Comparison of ENCODE assay signal across 8 cellular contexts in the genomic region with DNA sequence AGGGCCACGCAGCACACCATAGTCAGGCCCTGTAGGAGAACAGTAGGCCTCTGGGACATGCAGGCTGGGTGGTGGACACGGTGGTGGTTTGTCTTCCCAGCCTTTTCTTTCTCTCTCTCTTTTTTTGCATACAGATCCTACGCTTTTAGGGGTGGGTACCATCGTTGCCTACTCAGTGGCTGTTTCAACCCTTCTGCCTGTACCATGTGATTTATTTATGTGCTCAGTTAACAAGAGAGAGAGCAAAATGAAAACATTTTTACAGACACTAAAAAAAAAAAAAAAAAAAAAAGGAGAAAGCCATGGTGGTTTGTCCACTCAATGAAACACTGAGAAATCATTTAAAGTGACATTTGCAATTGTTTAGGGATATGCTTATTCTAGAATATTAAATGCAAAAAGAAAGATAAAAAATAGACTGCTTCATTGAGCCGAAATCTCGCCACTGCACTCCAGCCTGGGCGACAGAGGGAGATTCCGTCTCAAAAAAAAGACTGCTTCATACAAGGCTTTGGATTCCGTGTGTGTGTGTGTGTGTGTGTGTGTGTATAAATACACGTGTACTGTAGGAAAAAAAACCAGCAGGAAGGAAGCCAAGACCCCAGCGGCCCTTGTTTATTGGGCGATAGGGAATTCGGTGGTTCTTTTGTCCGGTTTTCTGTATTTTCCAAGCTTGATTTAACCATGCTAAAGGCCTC. TPM values are rescaled to one million over a fixed set of nuclear protein-coding genes. Genes with fewer than 3 reads are reported as not detected.
DNase-seq lines count a peak whose midpoint lies in the region; ATAC-seq, FAIRE-seq and TF ChIP-seq lines count a peak whose summit lies in the region.

No MANE protein-coding gene starts in this region.

- H3K9ac ChIP-seq in kidney (ENCODE audit: low read length in 2 of 2): peak overlapping the region; percentile 67 to 75

- no peak for TF ChIP-seq CTCF in kidney (IDR thresholded peaks at IDR 0.05; ENCODE audit: borderline replicate concordance, extremely low read depth, insufficient read depth)

- CTCF ChIA-PET in activated CD8-positive, alpha-beta memory T cell treated with anti-CD3 and anti-CD28 coated beads, Interleukin-2, amount 10 ng/mL, durations not matched to agents 7 days and 5 days (lab: Charles Lee): interaction anchor here (0.6 to 4.9 kb wide), 22 partner anchors 11 to 368 kb away, joined by 3 to 63 read pairs (median 4); a partner anchor contains a TSS

- peaks cover 58% of the 10 kb centered on the region for H3K4me1 Mint-ChIP-seq in activated CD8-positive, alpha-beta memory T cell treated with anti-CD3 and anti-CD28 coated beads, Interleukin-2, amount 10 ng/mL, durations not matched to agents 7 days and 5 days
- H3K4me1 Mint-ChIP-seq in stimulated activated naive CD8-positive, alpha-beta T cell treated with anti-CD3 and anti-CD28 coated beads, Interleukin-15, amount 100 ng/mL, for 72 hours: peaks cover 61% of the 10 kb centered on the region

- H3K9me3 ChIP-seq in kidney (ENCODE audit: control insufficient read depth in 1 of 2, low read length in 2 of 2): no peaks in the 10 kb centered on the region

- H3K4me1 ChIP-seq in kidney (ENCODE audit: control insufficient read depth in 1 of 2, insufficient read depth in 1 of 2, low read depth in 1 of 2, low read length in 2 of 2): peaks cover 19 to 20% of the 10 kb centered on the region in 2 donors

- no peaks in the 10 kb centered on the region for H3K36me3 Mint-ChIP-seq in activated CD8-positive, alpha-beta memory T cell treated with anti-CD3 and anti-CD28 coated beads, Interleukin-2, amount 10 ng/mL, durations not matched to agents 7 days and 5 days

- DNase-seq in activated CD8-positive, alpha-beta memory T cell treated with anti-CD3 and anti-CD28 coated beads, Interleukin-2, amount 10 ng/mL, durations not matched to agents 7 days and 5 days: peak; percentile 57
- no peak for DNase-seq in activated CD8-positive, alpha-beta memory T cell treated with anti-CD3 and anti-CD28 coated beads for 24 hours
- peak; percentile 92 for DNase-seq in NCI-H2227 treated with DMSO at 0.1 percent for 48 hours (lab: John Stamatoyannopoulos, UW)
- peak; percentile 79 for DNase-seq in amniotic epithelial cell (ENCODE audit: low read depth)
- DNase-seq in kidney: no peak
- peak in 1 of 2 donors; percentile 32 for DNase-seq in stimulated activated naive CD8-positive, alpha-beta T cell treated with anti-CD3 and anti-CD28 coated beads, Interleukin-15, amount 100 ng/mL, for 72 hours
- no peak for DNase-seq in HPDE6-E6E7 (ENCODE audit: extremely low spot score)

- peak overlapping the region; percentile 79 for H3K4me3 Mint-ChIP-seq in activated CD8-positive, alpha-beta memory T cell treated with anti-CD3 and anti-CD28 coated beads, Interleukin-2, amount 10 ng/mL, durations not matched to agents 7 days and 5 days
- H3K4me3 Mint-ChIP-seq in stimulated activated naive CD8-positive, alpha-beta T cell treated with anti-CD3 and anti-CD28 coated beads, Interleukin-15, amount 100 ng/mL, for 72 hours: peak overlapping the region; percentile 91 to 99

- intact Hi-C loops in kidney (cut with DNase I): no loop called here

- no peak for FAIRE-seq in kidney (lab: Jason Lieb, UNC)

- H3K36me3 ChIP-seq in kidney (ENCODE audit: control insufficient read depth in 1 of 2, insufficient read depth in 2 of 2, low read length in 2 of 2): no peaks in the 10 kb centered on the region

- no peak for ATAC-seq in activated CD8-positive, alpha-beta memory T cell treated with anti-CD3 and anti-CD28 coated beads, Interleukin-2, amount 10 ng/mL, durations not matched to agents 7 days and 5 days
- ATAC-seq in stimulated activated naive CD8-positive, alpha-beta T cell treated with anti-CD3 and anti-CD28 coated beads, Interleukin-15, amount 100 ng/mL, for 72 hours: no peak
- no peak for ATAC-seq in HG02610 (IDR thresholded peaks at IDR 0.05; ENCODE audit: unreplicated experiment)

- peak overlapping the region in 1 of 2 donors; percentile 40 for H3K27ac ChIP-seq in kidney (ENCODE audit: low read depth in 2 of 2, low read length in 2 of 2)

- no peaks in the 10 kb centered on the region for H3K9me3 Mint-ChIP-seq in activated CD8-positive, alpha-beta memory T cell treated with anti-CD3 and anti-CD28 coated beads, Interleukin-2, amount 10 ng/mL, durations not matched to agents 7 days and 5 days (ENCODE audit: low read depth)
- no peaks in the 10 kb centered on the region for H3K9me3 Mint-ChIP-seq in stimulated activated naive CD8-positive, alpha-beta T cell treated with anti-CD3 and anti-CD28 coated beads, Interleukin-15, amount 100 ng/mL, for 72 hours

- no peaks in the 10 kb centered on the region for H3K27me3 Mint-ChIP-seq in activated CD8-positive, alpha-beta memory T cell treated with anti-CD3 and anti-CD28 coated beads, Interleukin-2, amount 10 ng/mL, durations not matched to agents 7 days and 5 days
- no peaks in the 10 kb centered on the region for H3K27me3 Mint-ChIP-seq in stimulated activated naive CD8-positive, alpha-beta T cell treated with anti-CD3 and anti-CD28 coated beads, Interleukin-15, amount 100 ng/mL, for 72 hours

- H3K27ac Mint-ChIP-seq in activated CD8-positive, alpha-beta memory T cell treated with anti-CD3 and anti-CD28 coated beads, Interleukin-2, amount 10 ng/mL, durations not matched to agents 7 days and 5 days: peak overlapping the region; percentile 90
- peak overlapping the region in 1 of 2 donors; percentile 100 for H3K27ac Mint-ChIP-seq in stimulated activated naive CD8-positive, alpha-beta T cell treated with anti-CD3 and anti-CD28 coated beads, Interleukin-15, amount 100 ng/mL, for 72 hours

- H3K4me3 ChIP-seq in kidney (ENCODE audit: low read length in 2 of 2): peak overlapping the region; percentile 84 to 93

RNA-seq across cellular contexts. Expression of a gene that starts 3.3 kb away (rescaled TPM):
- 10 to 100 TPM; 11.9 to 13.5 TPM for total RNA-seq in activated CD8-positive, alpha-beta memory T cell treated with anti-CD3 and anti-CD28 coated beads, Interleukin-2, amount 10 ng/mL, durations not matched to agents 7 days and 5 days
- total RNA-seq in kidney: 15.8 TPM
- 7.8 TPM for polyA plus RNA-seq in kidney (ENCODE audit: insufficient read depth, low read depth, low replicate concordance)

RNA-seq across cellular contexts. Expression of a gene that starts 11.2 kb away (rescaled TPM):
- 1 to 10 TPM; 3.2 to 3.6 TPM for total RNA-seq in activated CD8-positive, alpha-beta memory T cell treated with anti-CD3 and anti-CD28 coated beads, Interleukin-2, amount 10 ng/mL, durations not matched to agents 7 days and 5 days
- 32.7 TPM for total RNA-seq in kidney
- 20.4 TPM for polyA plus RNA-seq in kidney (ENCODE audit: insufficient read depth, low read depth, low replicate concordance)

RNA-seq across cellular contexts. Expression of a gene that starts 46.5 kb away (rescaled TPM):
- total RNA-seq in activated CD8-positive, alpha-beta memory T cell treated with anti-CD3 and anti-CD28 coated beads, Interleukin-2, amount 10 ng/mL, durations not matched to agents 7 days and 5 days: 10 to 100 TPM; 34.1 to 38.9 TPM
- total RNA-seq in kidney: 32.1 TPM
- 49.3 TPM for polyA plus RNA-seq in kidney (ENCODE audit: insufficient read depth, low read depth, low replicate concordance)

RNA-seq across cellular contexts. Expression of a gene that starts 46.5 kb away (rescaled TPM):
- 10 to 100 TPM; 10.3 to 13.1 TPM for total RNA-seq in activated CD8-positive, alpha-beta memory T cell treated with anti-CD3 and anti-CD28 coated beads, Interleukin-2, amount 10 ng/mL, durations not matched to agents 7 days and 5 days
- total RNA-seq in kidney: 30.2 TPM
- polyA plus RNA-seq in kidney (ENCODE audit: insufficient read depth, low read depth, low replicate concordance): 6.0 TPM

Comparison
In these comparisons a context has a peak if more than half of its experiments do, and no peak if none do; other contexts are left out.
1. DNase-seq: peak in activated CD8-positive, alpha-beta memory T cell treated with anti-CD3 and anti-CD28 coated beads, Interleukin-2, amount 10 ng/mL, durations not matched to agents 7 days and 5 days (single experiment), NCI-H2227 treated with DMSO at 0.1 percent for 48 hours (single experiment) and amniotic epithelial cell (single experiment); none in activated CD8-positive, alpha-beta memory T cell treated with anti-CD3 and anti-CD28 coated beads for 24 hours (single experiment), kidney (single experiment) and HPDE6-E6E7 (single experiment).